In the genomic region with DNA sequence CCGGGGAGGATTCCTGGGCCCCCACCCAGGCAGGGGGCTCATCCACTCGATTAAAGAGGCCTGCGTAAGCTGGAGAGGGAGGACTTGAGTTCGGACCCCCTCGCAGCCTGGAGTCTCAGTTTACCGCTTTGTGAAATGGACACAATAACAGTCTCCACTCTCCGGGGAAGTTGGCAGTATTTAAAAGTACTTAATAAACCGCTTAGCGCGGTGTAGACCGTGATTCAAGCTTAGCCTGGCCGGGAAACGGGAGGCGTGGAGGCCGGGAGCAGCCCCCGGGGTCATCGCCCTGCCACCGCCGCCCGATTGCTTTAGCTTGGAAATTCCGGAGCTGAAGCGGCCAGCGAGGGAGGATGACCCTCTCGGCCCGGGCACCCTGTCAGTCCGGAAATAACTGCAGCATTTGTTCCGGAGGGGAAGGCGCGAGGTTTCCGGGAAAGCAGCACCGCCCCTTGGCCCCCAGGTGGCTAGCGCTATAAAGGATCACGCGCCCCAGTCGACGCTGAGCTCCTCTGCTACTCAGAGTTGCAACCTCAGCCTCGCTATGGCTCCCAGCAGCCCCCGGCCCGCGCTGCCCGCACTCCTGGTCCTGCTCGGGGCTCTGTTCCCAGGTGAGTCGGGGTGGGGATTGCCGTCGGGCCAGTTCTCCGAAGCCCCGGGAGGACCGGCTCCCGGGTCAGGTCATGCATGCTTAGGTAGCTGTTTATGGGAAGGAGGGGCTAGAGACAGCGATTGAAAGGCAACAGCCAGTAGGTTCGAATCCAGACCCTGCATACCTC, we compare ENCODE assay signal across 1 cellular context.
A peak's percentile ranks its signal among the peaks of the same experiment; 100 is the strongest.
TF ChIP-seq lines count a peak whose summit lies in the region.

A gene with protein sequence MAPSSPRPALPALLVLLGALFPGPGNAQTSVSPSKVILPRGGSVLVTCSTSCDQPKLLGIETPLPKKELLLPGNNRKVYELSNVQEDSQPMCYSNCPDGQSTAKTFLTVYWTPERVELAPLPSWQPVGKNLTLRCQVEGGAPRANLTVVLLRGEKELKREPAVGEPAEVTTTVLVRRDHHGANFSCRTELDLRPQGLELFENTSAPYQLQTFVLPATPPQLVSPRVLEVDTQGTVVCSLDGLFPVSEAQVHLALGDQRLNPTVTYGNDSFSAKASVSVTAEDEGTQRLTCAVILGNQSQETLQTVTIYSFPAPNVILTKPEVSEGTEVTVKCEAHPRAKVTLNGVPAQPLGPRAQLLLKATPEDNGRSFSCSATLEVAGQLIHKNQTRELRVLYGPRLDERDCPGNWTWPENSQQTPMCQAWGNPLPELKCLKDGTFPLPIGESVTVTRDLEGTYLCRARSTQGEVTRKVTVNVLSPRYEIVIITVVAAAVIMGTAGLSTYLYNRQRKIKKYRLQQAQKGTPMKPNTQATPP (plus strand): TSS at position 505 of the 779 bp plus-strand sequence. CDS start 40 bp downstream, at position 545.

TF ChIP-seq in HepG2, 621 proteins besides CTCF, POLR2A, EP300 and RAD21 (continued from another document and continues in another):
- TF ChIP-seq, protein P1, sequence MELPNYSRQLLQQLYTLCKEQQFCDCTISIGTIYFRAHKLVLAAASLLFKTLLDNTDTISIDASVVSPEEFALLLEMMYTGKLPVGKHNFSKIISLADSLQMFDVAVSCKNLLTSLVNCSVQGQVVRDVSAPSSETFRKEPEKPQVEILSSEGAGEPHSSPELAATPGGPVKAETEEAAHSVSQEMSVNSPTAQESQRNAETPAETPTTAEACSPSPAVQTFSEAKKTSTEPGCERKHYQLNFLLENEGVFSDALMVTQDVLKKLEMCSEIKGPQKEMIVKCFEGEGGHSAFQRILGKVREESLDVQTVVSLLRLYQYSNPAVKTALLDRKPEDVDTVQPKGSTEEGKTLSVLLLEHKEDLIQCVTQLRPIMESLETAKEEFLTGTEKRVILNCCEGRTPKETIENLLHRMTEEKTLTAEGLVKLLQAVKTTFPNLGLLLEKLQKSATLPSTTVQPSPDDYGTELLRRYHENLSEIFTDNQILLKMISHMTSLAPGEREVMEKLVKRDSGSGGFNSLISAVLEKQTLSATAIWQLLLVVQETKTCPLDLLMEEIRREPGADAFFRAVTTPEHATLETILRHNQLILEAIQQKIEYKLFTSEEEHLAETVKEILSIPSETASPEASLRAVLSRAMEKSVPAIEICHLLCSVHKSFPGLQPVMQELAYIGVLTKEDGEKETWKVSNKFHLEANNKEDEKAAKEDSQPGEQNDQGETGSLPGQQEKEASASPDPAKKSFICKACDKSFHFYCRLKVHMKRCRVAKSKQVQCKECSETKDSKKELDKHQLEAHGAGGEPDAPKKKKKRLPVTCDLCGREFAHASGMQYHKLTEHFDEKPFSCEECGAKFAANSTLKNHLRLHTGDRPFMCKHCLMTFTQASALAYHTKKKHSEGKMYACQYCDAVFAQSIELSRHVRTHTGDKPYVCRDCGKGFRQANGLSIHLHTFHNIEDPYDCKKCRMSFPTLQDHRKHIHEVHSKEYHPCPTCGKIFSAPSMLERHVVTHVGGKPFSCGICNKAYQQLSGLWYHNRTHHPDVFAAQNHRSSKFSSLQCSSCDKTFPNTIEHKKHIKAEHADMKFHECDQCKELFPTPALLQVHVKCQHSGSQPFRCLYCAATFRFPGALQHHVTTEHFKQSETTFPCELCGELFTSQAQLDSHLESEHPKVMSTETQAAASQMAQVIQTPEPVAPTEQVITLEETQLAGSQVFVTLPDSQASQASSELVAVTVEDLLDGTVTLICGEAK (IDR thresholded peaks at IDR 0.05) = no peak
- TF ChIP-seq, protein P1 (CRISPR knock-in tag; IDR thresholded peaks at IDR 0.05) = peak; percentile 92
- TF ChIP-seq CEBPZ (IDR thresholded peaks at IDR 0.05; ENCODE audit: low read length) (no peak), ZNF383 (CRISPR knock-in tag; IDR thresholded peaks at IDR 0.05; ENCODE audit: borderline replicate concordance) (no peak), BRD4 (CRISPR knock-in tag; IDR thresholded peaks at IDR 0.05) (peak; percentile 33; the same call in 1 of the 2 replicates), CENPT (CRISPR knock-in tag; IDR thresholded peaks at IDR 0.05; ENCODE audit: low read depth) (peak; percentile 66; the same call in 1 of the 2 replicates), ISL2 (CRISPR knock-in tag; IDR thresholded peaks at IDR 0.05) (peak; percentile 70), HNF1A (IDR thresholded peaks at IDR 0.05; ENCODE audit: low read depth) (no peak), HNF1A (CRISPR knock-in tag; IDR thresholded peaks at IDR 0.05; ENCODE audit: borderline replicate concordance) (peak; percentile 59), NR2C2 (CRISPR knock-in tag; IDR thresholded peaks at IDR 0.05; ENCODE audit: borderline replicate concordance) (peak; percentile 84), ZBTB42 (CRISPR knock-in tag; IDR thresholded peaks at IDR 0.05) (peak; percentile 66; the same call in 1 of the 2 replicates), HNRNPL (IDR thresholded peaks at IDR 0.05; ENCODE audit: low read depth, low read length) (peak; percentile 80; the same call in 1 of the 2 replicates)
- TF ChIP-seq, protein P2, sequence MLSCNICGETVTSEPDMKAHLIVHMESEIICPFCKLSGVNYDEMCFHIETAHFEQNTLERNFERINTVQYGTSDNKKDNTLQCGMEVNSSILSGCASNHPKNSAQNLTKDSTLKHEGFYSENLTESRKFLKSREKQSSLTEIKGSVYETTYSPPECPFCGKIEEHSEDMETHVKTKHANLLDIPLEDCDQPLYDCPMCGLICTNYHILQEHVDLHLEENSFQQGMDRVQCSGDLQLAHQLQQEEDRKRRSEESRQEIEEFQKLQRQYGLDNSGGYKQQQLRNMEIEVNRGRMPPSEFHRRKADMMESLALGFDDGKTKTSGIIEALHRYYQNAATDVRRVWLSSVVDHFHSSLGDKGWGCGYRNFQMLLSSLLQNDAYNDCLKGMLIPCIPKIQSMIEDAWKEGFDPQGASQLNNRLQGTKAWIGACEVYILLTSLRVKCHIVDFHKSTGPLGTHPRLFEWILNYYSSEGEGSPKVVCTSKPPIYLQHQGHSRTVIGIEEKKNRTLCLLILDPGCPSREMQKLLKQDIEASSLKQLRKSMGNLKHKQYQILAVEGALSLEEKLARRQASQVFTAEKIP (CRISPR knock-in tag; IDR thresholded peaks at IDR 0.05; ENCODE audit: borderline replicate concordance) = no peak
- TF ChIP-seq, protein P3, sequence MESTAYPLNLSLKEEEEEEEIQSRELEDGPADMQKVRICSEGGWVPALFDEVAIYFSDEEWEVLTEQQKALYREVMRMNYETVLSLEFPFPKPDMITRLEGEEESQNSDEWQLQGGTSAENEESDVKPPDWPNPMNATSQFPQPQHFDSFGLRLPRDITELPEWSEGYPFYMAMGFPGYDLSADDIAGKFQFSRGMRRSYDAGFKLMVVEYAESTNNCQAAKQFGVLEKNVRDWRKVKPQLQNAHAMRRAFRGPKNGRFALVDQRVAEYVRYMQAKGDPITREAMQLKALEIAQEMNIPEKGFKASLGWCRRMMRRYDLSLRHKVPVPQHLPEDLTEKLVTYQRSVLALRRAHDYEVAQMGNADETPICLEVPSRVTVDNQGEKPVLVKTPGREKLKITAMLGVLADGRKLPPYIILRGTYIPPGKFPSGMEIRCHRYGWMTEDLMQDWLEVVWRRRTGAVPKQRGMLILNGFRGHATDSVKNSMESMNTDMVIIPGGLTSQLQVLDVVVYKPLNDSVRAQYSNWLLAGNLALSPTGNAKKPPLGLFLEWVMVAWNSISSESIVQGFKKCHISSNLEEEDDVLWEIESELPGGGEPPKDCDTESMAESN (CRISPR knock-in tag; conservative IDR thresholded peaks at IDR 0.05) = peak; percentile 78
- TF ChIP-seq, protein P4, sequence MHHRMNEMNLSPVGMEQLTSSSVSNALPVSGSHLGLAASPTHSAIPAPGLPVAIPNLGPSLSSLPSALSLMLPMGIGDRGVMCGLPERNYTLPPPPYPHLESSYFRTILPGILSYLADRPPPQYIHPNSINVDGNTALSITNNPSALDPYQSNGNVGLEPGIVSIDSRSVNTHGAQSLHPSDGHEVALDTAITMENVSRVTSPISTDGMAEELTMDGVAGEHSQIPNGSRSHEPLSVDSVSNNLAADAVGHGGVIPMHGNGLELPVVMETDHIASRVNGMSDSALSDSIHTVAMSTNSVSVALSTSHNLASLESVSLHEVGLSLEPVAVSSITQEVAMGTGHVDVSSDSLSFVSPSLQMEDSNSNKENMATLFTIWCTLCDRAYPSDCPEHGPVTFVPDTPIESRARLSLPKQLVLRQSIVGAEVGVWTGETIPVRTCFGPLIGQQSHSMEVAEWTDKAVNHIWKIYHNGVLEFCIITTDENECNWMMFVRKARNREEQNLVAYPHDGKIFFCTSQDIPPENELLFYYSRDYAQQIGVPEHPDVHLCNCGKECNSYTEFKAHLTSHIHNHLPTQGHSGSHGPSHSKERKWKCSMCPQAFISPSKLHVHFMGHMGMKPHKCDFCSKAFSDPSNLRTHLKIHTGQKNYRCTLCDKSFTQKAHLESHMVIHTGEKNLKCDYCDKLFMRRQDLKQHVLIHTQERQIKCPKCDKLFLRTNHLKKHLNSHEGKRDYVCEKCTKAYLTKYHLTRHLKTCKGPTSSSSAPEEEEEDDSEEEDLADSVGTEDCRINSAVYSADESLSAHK (CRISPR knock-in tag; IDR thresholded peaks at IDR 0.05; ENCODE audit: borderline replicate concordance) = peak; percentile 55; the same call in 1 of the 2 replicates
